1 cellular context compared by ENCODE assay signal in the genomic region with DNA sequence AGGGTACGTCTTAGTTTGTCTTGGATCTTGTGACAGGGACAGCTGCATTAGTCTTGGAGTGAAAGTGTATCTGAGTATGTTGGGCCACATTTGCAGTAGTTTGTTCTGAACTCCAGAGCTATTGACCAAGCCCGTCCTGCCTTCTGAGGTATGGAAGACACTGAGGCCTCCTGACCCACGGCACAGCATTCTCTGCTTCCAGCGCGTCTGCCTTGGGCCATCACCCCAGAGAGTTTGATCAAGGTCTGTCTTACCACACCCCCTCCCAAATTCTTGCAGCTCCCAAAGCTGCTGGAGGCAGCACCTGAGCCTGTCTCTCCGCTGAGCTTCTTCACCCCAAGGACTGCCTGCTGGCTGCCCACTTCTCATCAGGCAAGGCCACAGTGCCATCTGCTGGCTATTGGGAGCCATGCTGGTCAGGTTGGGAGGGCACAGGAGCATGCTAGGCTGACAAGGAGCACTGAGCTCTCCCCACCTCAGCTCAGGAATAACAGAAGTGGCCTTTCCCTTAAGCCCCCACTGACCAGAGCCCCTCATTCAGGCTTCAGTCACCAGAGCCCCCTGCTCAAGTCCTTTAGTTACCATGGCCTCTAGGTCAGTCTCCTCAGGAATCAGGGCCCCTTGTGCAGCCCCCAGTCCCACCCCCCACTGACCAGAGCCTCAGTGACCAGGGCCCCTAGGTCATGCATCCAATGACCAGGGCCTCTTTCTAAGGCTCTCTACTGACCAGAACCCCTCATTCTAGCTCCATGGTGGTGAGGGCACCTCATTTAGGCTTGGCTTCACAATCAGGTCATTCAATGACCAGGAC.
TF ChIP-seq lines count a peak whose summit lies in the region.

No MANE protein-coding gene starts in this region.

TF ChIP-seq in H1, 55 proteins besides CTCF, POLR2A, EP300 and RAD21:
- TF ChIP-seq, protein P1, sequence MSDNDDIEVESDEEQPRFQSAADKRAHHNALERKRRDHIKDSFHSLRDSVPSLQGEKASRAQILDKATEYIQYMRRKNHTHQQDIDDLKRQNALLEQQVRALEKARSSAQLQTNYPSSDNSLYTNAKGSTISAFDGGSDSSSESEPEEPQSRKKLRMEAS (IDR thresholded peaks at IDR 0.05): peak; percentile 65
- no peak for TF ChIP-seq HDAC6 (IDR thresholded peaks at IDR 0.05; ENCODE audit: low read depth, low read length)
